Comparison of ENCODE assay signal across 1 cellular context in genomic region chr5:75010838-75011237, GRCh38.
A peak's percentile ranks its signal among the peaks of the same experiment; 100 is the strongest.
TF ChIP-seq lines count a peak whose summit lies in the region.

No MANE protein-coding gene starts in this region.

TF ChIP-seq in HepG2, 621 proteins besides CTCF, POLR2A, EP300 and RAD21 (continued from another document and continues in another):
- TF ChIP-seq AHR (CRISPR knock-in tag; IDR thresholded peaks at IDR 0.05) (no peak), ZNF597 (CRISPR knock-in tag; IDR thresholded peaks at IDR 0.05) (no peak), ZNF274 (CRISPR knock-in tag; IDR thresholded peaks at IDR 0.05) (no peak), CSRNP1 (CRISPR knock-in tag; IDR thresholded peaks at IDR 0.05) (no peak), IRF9 (CRISPR knock-in tag; IDR thresholded peaks at IDR 0.05; ENCODE audit: borderline replicate concordance) (no peak), GZF1 (CRISPR knock-in tag; IDR thresholded peaks at IDR 0.05) (no peak), ZNF503 (CRISPR knock-in tag; IDR thresholded peaks at IDR 0.05) (peak; percentile 34; the same call in 1 of the 2 replicates), ZNF3 (CRISPR knock-in tag; IDR thresholded peaks at IDR 0.05) (peak; percentile 88), DNMT3B (CRISPR knock-in tag; conservative IDR thresholded peaks at IDR 0.05) (no peak), HNF4G (IDR thresholded peaks at IDR 0.05; ENCODE audit: borderline replicate concordance, low read depth, low read length) (no peak), HNF4G (CRISPR knock-in tag; IDR thresholded peaks at IDR 0.05; ENCODE audit: borderline replicate concordance, low read depth) (no peak), MIXL1 (CRISPR knock-in tag; IDR thresholded peaks at IDR 0.05) (peak; percentile 27; the same call in 1 of the 2 replicates), ZSCAN31 (CRISPR knock-in tag; IDR thresholded peaks at IDR 0.05; ENCODE audit: low read depth) (no peak), ARID3A (IDR thresholded peaks at IDR 0.05; ENCODE audit: low read depth, low read length) (no peak; the same call in 1 of the 2 replicates), ZNF670 (CRISPR knock-in tag; IDR thresholded peaks at IDR 0.05; ENCODE audit: borderline replicate concordance) (no peak), ZNF609 (CRISPR knock-in tag; IDR thresholded peaks at IDR 0.05; ENCODE audit: borderline replicate concordance) (no peak), ZNF710 (CRISPR knock-in tag; IDR thresholded peaks at IDR 0.05; ENCODE audit: borderline replicate concordance) (peak; percentile 27; the same call in 1 of the 2 replicates), SNAPC5 (CRISPR knock-in tag; IDR thresholded peaks at IDR 0.05; ENCODE audit: borderline replicate concordance) (no peak), ATF2 (CRISPR knock-in tag; IDR thresholded peaks at IDR 0.05) (0 out of 2 replicates have a peak, but pooled peaks have one; percentile 15), BCL6 (CRISPR knock-in tag; IDR thresholded peaks at IDR 0.05) (peak; percentile 94), SAP130 (CRISPR knock-in tag; IDR thresholded peaks at IDR 0.05; ENCODE audit: low read depth) (peak; percentile 53; the same call in 1 of the 2 replicates), HNRNPK (IDR thresholded peaks at IDR 0.05; ENCODE audit: low read depth, low read length, poor library complexity, severe bottlenecking) (no peak), AHDC1 (CRISPR knock-in tag; IDR thresholded peaks at IDR 0.05; ENCODE audit: borderline replicate concordance) (peak; percentile 86; the same call in 1 of the 2 replicates), ZNF740 (CRISPR knock-in tag; IDR thresholded peaks at IDR 0.05) (no peak), ZNF7 (CRISPR knock-in tag; IDR thresholded peaks at IDR 0.05) (no peak), ZNF720 (CRISPR knock-in tag; IDR thresholded peaks at IDR 0.05) (no peak), NBN (conservative IDR thresholded peaks at IDR 0.05) (no peak), SOX13 (IDR thresholded peaks at IDR 0.05) (no peak), SOX13 (CRISPR knock-in tag; conservative IDR thresholded peaks at IDR 0.05 in 1 of 2, IDR thresholded peaks at IDR 0.05 in 1 of 2) (peak in 1 of 2 experiments; percentile 84; a peak in 2 of 4 replicates), SP5 (CRISPR knock-in tag; IDR thresholded peaks at IDR 0.05; ENCODE audit: borderline replicate concordance, low read depth) (no peak), ELF3 (CRISPR knock-in tag; IDR thresholded peaks at IDR 0.05) (peak; percentile 80), ATRX (CRISPR knock-in tag; IDR thresholded peaks at IDR 0.05; ENCODE audit: borderline replicate concordance) (no peak)
